27 cellular contexts compared by ENCODE assay signal in the genomic region with DNA sequence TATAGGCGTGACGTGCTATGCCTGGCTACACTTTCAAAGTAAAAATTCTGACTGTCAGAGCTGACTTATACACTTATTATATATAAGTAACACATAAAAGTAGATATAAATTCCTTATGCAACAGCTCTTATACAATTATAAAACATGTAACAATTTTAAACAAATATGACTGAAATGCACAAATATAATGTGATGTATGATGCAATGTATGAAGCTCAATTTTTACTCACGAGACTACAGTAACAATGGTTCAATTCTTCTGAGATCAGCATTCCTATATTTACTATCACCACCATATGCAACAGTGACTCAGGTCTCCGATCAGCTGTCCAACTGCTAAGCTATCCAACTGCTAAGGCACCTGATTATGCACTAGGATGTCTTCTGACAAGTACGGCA.
"Had no signal": no experiment of that assay in that cellular context is flagged by ENCODE, and none has a peak within 500 bp of the region (broad histone marks: within the 10 kb centered on the region; RNA-seq: fewer than 3 reads in every experiment).

No MANE protein-coding gene starts in this region.

- H3K27me3 ChIP-seq: colonic mucosa, esophagus squamous epithelium, gastrocnemius medialis, heart right ventricle, left lung had no signal

- H3K4me3 ChIP-seq: colonic mucosa, esophagus squamous epithelium, gastrocnemius medialis, heart right ventricle, left lung, lower lobe of right lung, mucosa of descending colon had no signal

- H3K27ac ChIP-seq: colonic mucosa, epithelial cell of prostate, esophagus squamous epithelium, gastrocnemius medialis, heart right ventricle, left lung, lower lobe of right lung had no signal

- H3K9me3 ChIP-seq: colonic mucosa, esophagus squamous epithelium, gastrocnemius medialis, heart right ventricle, left lung, lower lobe of right lung, mucosa of descending colon had no signal

- H3K9me3 Mint-ChIP-seq: dendritic cell treated with granulocyte-macrophage colony-stimulating factor and Interleukin-4, amounts not matched to agents 40 ng/mL and 50 ng/mL, for 4 days; effector memory CD8-positive, alpha-beta T cell; endodermal cell; mesothelial cell of epicardium had no signal

- H3K4me3 Mint-ChIP-seq: dendritic cell treated with granulocyte-macrophage colony-stimulating factor and Interleukin-4, amounts not matched to agents 40 ng/mL and 50 ng/mL, for 4 days; effector memory CD8-positive, alpha-beta T cell; endodermal cell; mesothelial cell of epicardium had no signal

- FAIRE-seq: endometrium, islet of Langerhans, keratinocyte had no signal

- ATAC-seq: effector memory CD8-positive, alpha-beta T cell; esophagus mucosa; gastrocnemius medialis; heart right ventricle; left cardiac atrium; left lung; left ventricle myocardium superior; lower lobe of right lung; mucosa of descending colon had no signal

- DNase-seq: colonic mucosa; cortex of kidney; effector CD8-positive, alpha-beta T cell; effector memory CD8-positive, alpha-beta T cell; endodermal cell; erythroblast; esophagus squamous epithelium; foreskin fibroblast; foreskin melanocyte; gastrocnemius medialis; glutamatergic neuron; head of caudate nucleus; heart right ventricle; hippocampal formation; left cardiac atrium; left ventricle myocardium superior; lower lobe of right lung; mesenchymal stem cell; mucosa of descending colon had no signal

- H3K27ac Mint-ChIP-seq: dendritic cell treated with granulocyte-macrophage colony-stimulating factor and Interleukin-4, amounts not matched to agents 40 ng/mL and 50 ng/mL, for 4 days; mesothelial cell of epicardium had no signal

- H3K27me3 Mint-ChIP-seq: dendritic cell treated with granulocyte-macrophage colony-stimulating factor and Interleukin-4, amounts not matched to agents 40 ng/mL and 50 ng/mL, for 4 days; effector memory CD8-positive, alpha-beta T cell had no signal
